In the genomic region with DNA sequence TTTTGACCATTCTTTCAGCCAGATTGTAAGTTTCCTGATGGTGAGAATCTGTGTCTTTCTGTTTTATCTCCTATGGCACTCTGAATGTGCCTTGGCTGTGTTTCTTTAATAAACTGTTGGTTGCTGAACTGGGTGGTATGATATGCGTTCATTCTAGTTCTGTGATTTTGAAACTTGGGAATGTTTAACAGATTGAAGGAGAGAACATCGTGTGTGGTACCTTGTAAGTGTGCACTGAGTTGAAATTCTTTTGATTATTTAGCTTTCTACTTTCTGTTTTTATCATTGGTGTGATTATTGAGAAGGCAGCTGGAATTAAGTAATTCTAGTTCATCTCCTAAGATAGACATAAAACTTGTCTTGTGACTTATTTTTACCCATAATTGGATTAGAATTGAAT, we compare ENCODE assay signal across 9 cellular contexts. TPM values are rescaled to one million over a fixed set of nuclear protein-coding genes. Genes with fewer than 3 reads are reported as not detected.
DNase-seq lines count a peak whose midpoint lies in the region; ATAC-seq, FAIRE-seq and TF ChIP-seq lines count a peak whose summit lies in the region.
"Had no signal": no experiment of that assay in that cellular context is flagged by ENCODE, and none has a peak within 500 bp of the region (broad histone marks: within the 10 kb centered on the region; RNA-seq: fewer than 3 reads in every experiment).

No MANE protein-coding gene starts in this region.

- H3K4me3 Mint-ChIP-seq in activated CD8-positive, alpha-beta memory T cell treated with anti-CD3 and anti-CD28 coated beads, Interleukin-2, amount 10 ng/mL, durations not matched to agents 7 days and 5 days: no peak overlapping the region

- H3K27me3 Mint-ChIP-seq in activated CD8-positive, alpha-beta memory T cell treated with anti-CD3 and anti-CD28 coated beads, Interleukin-2, amount 10 ng/mL, durations not matched to agents 7 days and 5 days: no peaks in the 10 kb centered on the region

- H3K27me3 ChIP-seq in left ventricle myocardium inferior (ENCODE audit: low read depth): no peaks in the 10 kb centered on the region
- H3K27me3 ChIP-seq in body of pancreas: no peaks in the 10 kb centered on the region
- H3K27me3 ChIP-seq in neutrophil: no peaks in the 10 kb centered on the region
- H3K27me3 ChIP-seq in upper lobe of right lung: no peaks in the 10 kb centered on the region
- H3K27me3 ChIP-seq in pancreas: no peaks in the 10 kb centered on the region

- H3K4me1 Mint-ChIP-seq in activated CD8-positive, alpha-beta memory T cell treated with anti-CD3 and anti-CD28 coated beads, Interleukin-2, amount 10 ng/mL, durations not matched to agents 7 days and 5 days: peaks cover 53% of the 10 kb centered on the region

- TF ChIP-seq POLR2A in body of pancreas (IDR thresholded peaks at IDR 0.05): no peak

- H3K4me1 ChIP-seq in left ventricle myocardium inferior (peaks cover 95% of the 10 kb centered on the region), body of pancreas (peaks cover 73% of the 10 kb centered on the region), neutrophil (ENCODE audit: control insufficient read depth in 1 of 2, insufficient read depth in 1 of 2, low read depth in 1 of 2, low read length in 1 of 2) (peaks cover 89 to 90% of the 10 kb centered on the region in 2 experiments), upper lobe of right lung (peaks cover 70% of the 10 kb centered on the region), pancreas (peaks cover 17 to 72% (median 59%) of the 10 kb centered on the region in 3 donors)

- intact Hi-C loops in left ventricle myocardium inferior (cut with micrococcal nuclease) (no loop called here), Right ventricle myocardium inferior (cut with DNase I) (loop anchor here (5.0 kb wide), 1 partner anchor 39 kb away; no protein-coding TSS in a partner anchor), body of pancreas (cut with DNase I) (no loop called here), upper lobe of right lung (cut with DNase I) (no loop called here), pancreas (cut with DNase I) (no loop called here)

- peak overlapping the region; percentile 7 for H3K27ac ChIP-seq in left ventricle myocardium inferior (replicated peaks)
- peak overlapping the region in 3 of 4 donors; percentile 29 to 98 (median 52) for H3K27ac ChIP-seq in body of pancreas
- peak overlapping the region; percentile 100 for H3K27ac ChIP-seq in neutrophil
- H3K27ac ChIP-seq in upper lobe of right lung: peak overlapping the region; percentile 51
- peak overlapping the region in 2 of 4 donors; percentile 25 to 46 for H3K27ac ChIP-seq in pancreas

- H3K9me3 ChIP-seq in left ventricle myocardium inferior (replicated peaks) (no peaks in the 10 kb centered on the region), body of pancreas (no peaks in the 10 kb centered on the region), neutrophil (no peaks in the 10 kb centered on the region), upper lobe of right lung (no peaks in the 10 kb centered on the region), pancreas (no peaks in the 10 kb centered on the region)

- CTCF ChIA-PET in activated CD8-positive, alpha-beta memory T cell treated with anti-CD3 and anti-CD28 coated beads, Interleukin-2, amount 10 ng/mL, durations not matched to agents 7 days and 5 days (lab: Charles Lee): interaction anchor here (0.6 to 1.2 kb wide), 2 partner anchors 13 to 103 kb away, joined by 3 read pairs; no protein-coding TSS in a partner anchor

- WGBS in body of pancreas, 2 donors: 16 to 21% methylated on average over 2 of the region's 2 CpGs
- WGBS in pancreas, 2 donors: 12 to 13% methylated on average over 2 of the region's 2 CpGs

- H3K4me3 ChIP-seq in left ventricle myocardium inferior: no peak overlapping the region
- no peak overlapping the region for H3K4me3 ChIP-seq in body of pancreas
- no peak overlapping the region for H3K4me3 ChIP-seq in neutrophil (ENCODE audit: low read depth in 1 of 2, low read length in 1 of 2)
- H3K4me3 ChIP-seq in upper lobe of right lung: peak overlapping the region; percentile 12
- no peak overlapping the region for H3K4me3 ChIP-seq in pancreas

- peaks cover 10% of the 10 kb centered on the region for H3K36me3 Mint-ChIP-seq in activated CD8-positive, alpha-beta memory T cell treated with anti-CD3 and anti-CD28 coated beads, Interleukin-2, amount 10 ng/mL, durations not matched to agents 7 days and 5 days

- H3K9me3 Mint-ChIP-seq in activated CD8-positive, alpha-beta memory T cell treated with anti-CD3 and anti-CD28 coated beads, Interleukin-2, amount 10 ng/mL, durations not matched to agents 7 days and 5 days (ENCODE audit: low read depth): no peaks in the 10 kb centered on the region

- no peak for DNase-seq in left ventricle myocardium inferior
- no peak for DNase-seq in Right ventricle myocardium inferior (ENCODE audit: missing footprints)
- DNase-seq in body of pancreas: no peak
- no peak for DNase-seq in upper lobe of right lung
- DNase-seq in pancreas: no peak
- no peak for DNase-seq in activated CD8-positive, alpha-beta memory T cell treated with anti-CD3 and anti-CD28 coated beads, Interleukin-2, amount 10 ng/mL, durations not matched to agents 7 days and 5 days
- DNase-seq: hypothalamus had no signal

- no peak for ATAC-seq in Right ventricle myocardium inferior
- ATAC-seq in body of pancreas: no peak
- ATAC-seq in upper lobe of right lung: no peak
- ATAC-seq in pancreas: no peak
- ATAC-seq in HG02970 (IDR thresholded peaks at IDR 0.05; ENCODE audit: low FRiP score, unreplicated experiment): no peak
- ATAC-seq in activated CD8-positive, alpha-beta memory T cell treated with anti-CD3 and anti-CD28 coated beads, Interleukin-2, amount 10 ng/mL, durations not matched to agents 7 days and 5 days: no peak

- FAIRE-seq in pancreas (lab: Jason Lieb, UNC): no peak

- no peak overlapping the region for H3K27ac Mint-ChIP-seq in activated CD8-positive, alpha-beta memory T cell treated with anti-CD3 and anti-CD28 coated beads, Interleukin-2, amount 10 ng/mL, durations not matched to agents 7 days and 5 days

- no peaks in the 10 kb centered on the region for H3K36me3 ChIP-seq in left ventricle myocardium inferior
- no peaks in the 10 kb centered on the region for H3K36me3 ChIP-seq in body of pancreas (replicated peaks in 1 of 2; ENCODE audit: insufficient read depth in 1 of 2, low read depth in 2 of 2)
- H3K36me3 ChIP-seq in neutrophil: peaks cover 12% of the 10 kb centered on the region
- H3K36me3 ChIP-seq in upper lobe of right lung: no peaks in the 10 kb centered on the region
- H3K36me3 ChIP-seq in pancreas: no peaks in the 10 kb centered on the region

- no peak for TF ChIP-seq CTCF in left ventricle myocardium inferior (IDR thresholded peaks at IDR 0.05; ENCODE audit: borderline replicate concordance)
- TF ChIP-seq CTCF in body of pancreas (IDR thresholded peaks at IDR 0.05): no peak
- no peak for TF ChIP-seq CTCF in neutrophil (IDR thresholded peaks at IDR 0.05)
- no peak for TF ChIP-seq CTCF in upper lobe of right lung (IDR thresholded peaks at IDR 0.05)
- TF ChIP-seq CTCF in pancreas (IDR thresholded peaks at IDR 0.05): no peak

RNA-seq across cellular contexts. Expression of a gene that starts 4.6 kb away (rescaled TPM):
- total RNA-seq in left ventricle myocardium inferior (38.3 TPM), Right ventricle myocardium inferior (35.5 TPM), body of pancreas (10 to 100 TPM; 28.5 to 29.7 TPM), upper lobe of right lung (125 TPM), pancreas (10 to 100 TPM; 29.3 to 66.2 (median 34.3) TPM)
- polyA plus RNA-seq in pancreas: 1 to 10 TPM; 3.0 to 3.6 TPM
- 10 to 100 TPM; 19.1 to 22.1 TPM for total RNA-seq in activated CD8-positive, alpha-beta memory T cell treated with anti-CD3 and anti-CD28 coated beads, Interleukin-2, amount 10 ng/mL, durations not matched to agents 7 days and 5 days
